10 cellular contexts compared by ENCODE assay signal in genomic region chr3:13277860-13278531, GRCh38.
DNase-seq lines count a peak whose midpoint lies in the region; ATAC-seq and TF ChIP-seq lines count a peak whose summit lies in the region.
"Had no signal": no experiment of that assay in that cellular context is flagged by ENCODE, and none has a peak within 500 bp of the region (broad histone marks: within the 10 kb centered on the region; RNA-seq: fewer than 3 reads in every experiment).

No MANE protein-coding gene starts in this region.

- ATAC-seq in thoracic aorta (ENCODE audit: insufficient number of reproducible peaks, low FRiP score, low read depth) (no peak), HG02798 (IDR thresholded peaks at IDR 0.05; ENCODE audit: poor library complexity, unreplicated experiment) (no peak)
- ATAC-seq: pancreas had no signal

- H3K4me3 ChIP-seq in thoracic aorta (peak overlapping the region; percentile 37), endodermal cell (ENCODE audit: low read length) (no peak overlapping the region)
- H3K4me3 ChIP-seq: pancreas had no signal

- CTCF ChIA-PET in activated CD4-positive, alpha-beta memory T cell treated with anti-CD3 and anti-CD28 coated beads for 36 hours (lab: Charles Lee), result interaction anchor here (1.4 kb wide), 1 partner anchor 186 kb away, joined by 5 read pairs; no protein-coding TSS in a partner anchor
- CTCF ChIA-PET in activated CD4-positive, alpha-beta memory T cell treated with anti-CD3 and anti-CD28 coated beads, Interleukin-2, amount 10 ng/mL, durations not matched to agents 7 days and 5 days (lab: Charles Lee), result no interaction called here

- peaks cover 6% of the 10 kb centered on the region for H3K4me1 Mint-ChIP-seq in activated CD4-positive, alpha-beta memory T cell treated with anti-CD3 and anti-CD28 coated beads for 36 hours (ENCODE audit: low read depth)
- H3K4me1 Mint-ChIP-seq in activated CD4-positive, alpha-beta memory T cell treated with anti-CD3 and anti-CD28 coated beads, Interleukin-2, amount 10 ng/mL, durations not matched to agents 7 days and 5 days, result peaks cover 5% of the 10 kb centered on the region
- H3K4me1 Mint-ChIP-seq in endodermal cell, result peaks cover 9% of the 10 kb centered on the region

- no peak overlapping the region for H3K4me3 Mint-ChIP-seq in activated CD4-positive, alpha-beta memory T cell treated with anti-CD3 and anti-CD28 coated beads for 36 hours
- H3K4me3 Mint-ChIP-seq in activated CD4-positive, alpha-beta memory T cell treated with anti-CD3 and anti-CD28 coated beads, Interleukin-2, amount 10 ng/mL, durations not matched to agents 7 days and 5 days, result no peak overlapping the region
- no peak overlapping the region for H3K4me3 Mint-ChIP-seq in endodermal cell

- H3K36me3 Mint-ChIP-seq in activated CD4-positive, alpha-beta memory T cell treated with anti-CD3 and anti-CD28 coated beads for 36 hours, result no peaks in the 10 kb centered on the region
- no peaks in the 10 kb centered on the region for H3K36me3 Mint-ChIP-seq in activated CD4-positive, alpha-beta memory T cell treated with anti-CD3 and anti-CD28 coated beads, Interleukin-2, amount 10 ng/mL, durations not matched to agents 7 days and 5 days (ENCODE audit: low read depth)
- no peaks in the 10 kb centered on the region for H3K36me3 Mint-ChIP-seq in endodermal cell (ENCODE audit: low read depth)

- H3K27ac ChIP-seq in thoracic aorta, result peak overlapping the region; percentile 27 to 41
- no peak overlapping the region for H3K27ac ChIP-seq in endodermal cell (ENCODE audit: low read depth, low read length)
- H3K27ac ChIP-seq: pancreas had no signal

- DNase-seq in activated CD4-positive, alpha-beta memory T cell treated with anti-CD3 and anti-CD28 coated beads for 36 hours, result peak; percentile 30
- DNase-seq in activated CD4-positive, alpha-beta memory T cell treated with anti-CD3 and anti-CD28 coated beads, Interleukin-2, amount 10 ng/mL, durations not matched to agents 7 days and 5 days, result no peak
- DNase-seq in SW480 (ENCODE audit: low spot score) (peak; percentile 51), islet precursor cell (peak; percentile 71), thoracic aorta (ENCODE audit: low spot score) (no peak), endodermal cell (no peak), NCI-H146 treated with DMSO at 0.1 percent for 48 hours (lab: John Stamatoyannopoulos, UW; ENCODE audit: unreplicated experiment) (no peak)
- DNase-seq: NCI-H2029 treated with DMSO at 0.1 percent for 48 hours had no signal

- H3K9ac ChIP-seq in endodermal cell (ENCODE audit: extremely low read depth, low read length, poor library complexity, severe bottlenecking), result no peak overlapping the region

- no peak overlapping the region for H3K27ac Mint-ChIP-seq in activated CD4-positive, alpha-beta memory T cell treated with anti-CD3 and anti-CD28 coated beads for 36 hours
- no peak overlapping the region for H3K27ac Mint-ChIP-seq in activated CD4-positive, alpha-beta memory T cell treated with anti-CD3 and anti-CD28 coated beads, Interleukin-2, amount 10 ng/mL, durations not matched to agents 7 days and 5 days
- no peak overlapping the region for H3K27ac Mint-ChIP-seq in endodermal cell

- POLR2A ChIA-PET in activated CD4-positive, alpha-beta memory T cell treated with anti-CD3 and anti-CD28 coated beads for 36 hours (lab: Charles Lee), result no interaction called here
- POLR2A ChIA-PET in activated CD4-positive, alpha-beta memory T cell treated with anti-CD3 and anti-CD28 coated beads, Interleukin-2, amount 10 ng/mL, durations not matched to agents 7 days and 5 days (lab: Charles Lee), result no interaction called here

- H3K4me1 ChIP-seq in thoracic aorta (ENCODE audit: control insufficient read depth in 1 of 2, low read depth in 2 of 2) (peaks cover 3 to 33% of the 10 kb centered on the region in 2 donors), endodermal cell (ENCODE audit: control insufficient read depth, insufficient read depth, low read length) (peaks cover 4% of the 10 kb centered on the region)
- H3K4me1 ChIP-seq: pancreas had no signal

- H3K27me3 ChIP-seq in thoracic aorta (replicated peaks; ENCODE audit: insufficient read depth), result no peaks in the 10 kb centered on the region
- peaks cover 21% of the 10 kb centered on the region for H3K27me3 ChIP-seq in endodermal cell (ENCODE audit: control insufficient read depth, insufficient read depth, low read length, poor library complexity, severe bottlenecking)
- H3K27me3 ChIP-seq: pancreas had no signal

- H3K9me3 ChIP-seq in thoracic aorta (no peaks in the 10 kb centered on the region), endodermal cell (ENCODE audit: control insufficient read depth, low read length) (no peaks in the 10 kb centered on the region)
- H3K9me3 ChIP-seq: pancreas had no signal

- 79 to 80% methylated on average over 11 to 17 of the region's 17 CpGs for WGBS in endodermal cell (ENCODE audit: insufficient coverage in 1 of 2, insufficient read length in 1 of 2), 2 experiments

- TF ChIP-seq CTCF in thoracic aorta (IDR thresholded peaks at IDR 0.05), result no peak
- no peak for TF ChIP-seq CTCF in endodermal cell (conservative IDR thresholded peaks at IDR 0.05)

- intact Hi-C loops in activated CD4-positive, alpha-beta memory T cell treated with anti-CD3 and anti-CD28 coated beads for 36 hours (cut with micrococcal nuclease), result no loop called here

- peaks cover 20% of the 10 kb centered on the region for H3K27me3 Mint-ChIP-seq in activated CD4-positive, alpha-beta memory T cell treated with anti-CD3 and anti-CD28 coated beads for 36 hours
- H3K27me3 Mint-ChIP-seq in activated CD4-positive, alpha-beta memory T cell treated with anti-CD3 and anti-CD28 coated beads, Interleukin-2, amount 10 ng/mL, durations not matched to agents 7 days and 5 days, result peaks cover 30% of the 10 kb centered on the region
- peaks cover 14% of the 10 kb centered on the region for H3K27me3 Mint-ChIP-seq in endodermal cell (ENCODE audit: insufficient read depth)

- no peaks in the 10 kb centered on the region for H3K9me3 Mint-ChIP-seq in activated CD4-positive, alpha-beta memory T cell treated with anti-CD3 and anti-CD28 coated beads for 36 hours
- no peaks in the 10 kb centered on the region for H3K9me3 Mint-ChIP-seq in activated CD4-positive, alpha-beta memory T cell treated with anti-CD3 and anti-CD28 coated beads, Interleukin-2, amount 10 ng/mL, durations not matched to agents 7 days and 5 days
- no peaks in the 10 kb centered on the region for H3K9me3 Mint-ChIP-seq in endodermal cell

- H3K36me3 ChIP-seq in thoracic aorta, result no peaks in the 10 kb centered on the region
- H3K36me3 ChIP-seq in endodermal cell (ENCODE audit: control insufficient read depth, insufficient read depth, low read length), result no peaks in the 10 kb centered on the region
- H3K36me3 ChIP-seq: pancreas had no signal

Comparison
In these comparisons a context has a peak if more than half of its experiments do, and no peak if none do; other contexts are left out.
1. DNase-seq: peak in activated CD4-positive, alpha-beta memory T cell treated with anti-CD3 and anti-CD28 coated beads for 36 hours (single experiment), SW480 (single experiment) and islet precursor cell (single experiment); none in activated CD4-positive, alpha-beta memory T cell treated with anti-CD3 and anti-CD28 coated beads, Interleukin-2, amount 10 ng/mL, durations not matched to agents 7 days and 5 days (single experiment), thoracic aorta (single experiment), endodermal cell (single experiment) and NCI-H146 treated with DMSO at 0.1 percent for 48 hours (single experiment).